In the genomic region with DNA sequence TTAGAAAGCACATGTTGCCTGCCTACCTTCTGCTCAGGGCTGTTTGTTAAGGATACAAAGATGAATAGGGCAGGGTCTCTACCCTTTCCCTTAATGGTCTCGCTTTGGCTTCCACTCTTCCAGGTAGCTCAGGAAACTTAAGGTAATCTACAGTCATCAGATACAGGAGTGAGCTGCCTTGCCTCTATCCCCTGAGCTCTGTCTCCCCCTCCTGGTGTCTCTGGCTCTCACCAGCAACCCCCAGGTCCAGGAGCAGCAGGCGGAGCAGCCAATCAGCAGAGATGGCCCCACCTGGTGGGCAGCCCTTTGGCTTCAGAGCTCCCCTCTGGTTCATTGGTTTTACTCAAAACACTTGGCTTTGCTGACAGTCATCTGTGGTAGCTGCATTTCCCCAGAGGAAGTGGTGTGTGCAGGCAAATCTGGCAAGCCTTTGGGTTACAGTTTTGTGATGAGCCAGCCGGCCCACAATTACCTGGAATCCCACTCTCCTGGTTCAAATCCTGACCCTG, we compare ENCODE assay signal across 8 cellular contexts. TPM values are rescaled to one million over a fixed set of nuclear protein-coding genes. Genes with fewer than 3 reads are reported as not detected.
DNase-seq lines count a peak whose midpoint lies in the region; ATAC-seq and TF ChIP-seq lines count a peak whose summit lies in the region.

No MANE protein-coding gene starts in this region.

- no peaks in the 10 kb centered on the region for H3K27me3 ChIP-seq in esophagus squamous epithelium

- intact Hi-C loops in esophagus squamous epithelium (cut with DNase I), result loop anchor here (10.0 kb wide), 1 partner anchor 184 kb away; a partner anchor contains a TSS

- no peaks in the 10 kb centered on the region for H3K9me3 ChIP-seq in esophagus squamous epithelium

- H3K4me1 ChIP-seq in esophagus squamous epithelium, result peaks cover 0 to 8% (median 4%) of the 10 kb centered on the region in 3 donors

- TF ChIP-seq CTCF in esophagus squamous epithelium (IDR thresholded peaks at IDR 0.05) (peak; percentile 63 to 94 (median 86)), nephron (IDR thresholded peaks at IDR 0.05; ENCODE audit: unreplicated experiment in 3 of 3) (peak; percentile 84 to 96 (median 92))

- H3K4me3 ChIP-seq in esophagus squamous epithelium, result no peak overlapping the region

- no peaks in the 10 kb centered on the region for H3K36me3 Mint-ChIP-seq in nephron (ENCODE audit: low read depth)

- H3K36me3 ChIP-seq in esophagus squamous epithelium, result no peaks in the 10 kb centered on the region

- no peak overlapping the region for H3K4me3 Mint-ChIP-seq in nephron

- WGBS in esophagus squamous epithelium, 2 donors, result 0 to 13% methylated on average over 1 to 2 of the region's 3 CpGs

- H3K4me1 Mint-ChIP-seq in nephron, result peaks cover 14% of the 10 kb centered on the region

- H3K27ac Mint-ChIP-seq in nephron, result peak overlapping the region in 1 of 3 experiments; percentile 4

- H3K9me3 Mint-ChIP-seq in nephron, result no peaks in the 10 kb centered on the region

- peak; percentile 98 for ATAC-seq in GM21619 (IDR thresholded peaks at IDR 0.05; ENCODE audit: unreplicated experiment)

- H3K27me3 Mint-ChIP-seq in nephron (ENCODE audit: low read depth), result no peaks in the 10 kb centered on the region

- peak; percentile 47 for DNase-seq in DMS79 (lab: John Stamatoyannopoulos, UW)
- DNase-seq in HuH-7.5 (ENCODE audit: low spot score), result peak; percentile 95
- peak; percentile 19 for DNase-seq in OCI-M2 (lab: John Stamatoyannopoulos, UW; ENCODE audit: unreplicated experiment)
- peak; percentile 70 for DNase-seq in activated T-cell treated with anti-CD3 and anti-CD28 coated beads for 4 hours
- peak; percentile 26 for DNase-seq in esophagus squamous epithelium (lab: John Stamatoyannopoulos, UW)
- peak; percentile 76 for DNase-seq in stimulated activated naive CD4-positive, alpha-beta T cell treated with Interleukin-2 at 50 U/mL for 16 hours (lab: John Stamatoyannopoulos, UW)

- no peak overlapping the region for H3K27ac ChIP-seq in esophagus squamous epithelium

- TF ChIP-seq POLR2A in esophagus squamous epithelium (IDR thresholded peaks at IDR 0.05), result no peak

RNA-seq across cellular contexts. Expression of a gene that starts 8.5 kb away (rescaled TPM):
- under 1 TPM in 3 of 4 donors, not detected in 1; 0.35 to 0.57 (median 0.44) TPM for total RNA-seq in esophagus squamous epithelium

RNA-seq across cellular contexts. Expression of a gene that starts 41.2 kb away (rescaled TPM):
- under 1 TPM in 1 of 4 donors, not detected in 3; 0.22 TPM for total RNA-seq in esophagus squamous epithelium

Comparison
In these comparisons a context has a peak if more than half of its experiments do, and no peak if none do; other contexts are left out.
1. DNase-seq: peak in every context shown above with its lines; median percentile 95 in HuH-7.5; 76 in stimulated activated naive CD4-positive, alpha-beta T cell treated with Interleukin-2 at 50 U/mL for 16 hours; 70 in activated T-cell treated with anti-CD3 and anti-CD28 coated beads for 4 hours; 47 in DMS79; 26 in esophagus squamous epithelium; 19 in OCI-M2.